Comparison of ENCODE assay signal across 1 cellular context in genomic region chr11:73982990-73983763, GRCh38.
TF ChIP-seq lines count a peak whose summit lies in the region.

No MANE protein-coding gene starts in this region.

TF ChIP-seq in HepG2, 621 proteins besides CTCF, POLR2A, EP300 and RAD21 (continued from another document and continues in another):
- peak; percentile 68; the same call in 1 of the 2 replicates for TF ChIP-seq ZNF124 (CRISPR knock-in tag; IDR thresholded peaks at IDR 0.05)
- TF ChIP-seq ZBTB46 (CRISPR knock-in tag; IDR thresholded peaks at IDR 0.05; ENCODE audit: borderline replicate concordance) = no peak
- no peak for TF ChIP-seq PRPF4 (IDR thresholded peaks at IDR 0.05; ENCODE audit: low read depth, low read length, poor library complexity, severe bottlenecking)
- peak; percentile 92 for TF ChIP-seq NR2C2 (CRISPR knock-in tag; IDR thresholded peaks at IDR 0.05; ENCODE audit: borderline replicate concordance)
- peak; percentile 91 for TF ChIP-seq BHLHE40 (IDR thresholded peaks at IDR 0.05; ENCODE audit: low read length)
- TF ChIP-seq ZNF253 (CRISPR knock-in tag; IDR thresholded peaks at IDR 0.05; ENCODE audit: borderline replicate concordance) = peak; percentile 67; the same call in 1 of the 2 replicates
- TF ChIP-seq HMGXB3 (CRISPR knock-in tag; IDR thresholded peaks at IDR 0.05; ENCODE audit: borderline replicate concordance) = peak; percentile 68; the same call in 1 of the 2 replicates
- peak; percentile 56 for TF ChIP-seq ZFP90 (CRISPR knock-in tag; IDR thresholded peaks at IDR 0.05; ENCODE audit: borderline replicate concordance)
- TF ChIP-seq PCBP2 (optimal IDR thresholded peaks at IDR 0.05; ENCODE audit: low read depth, low read length, poor library complexity, severe bottlenecking) = no peak
- no peak for TF ChIP-seq MAFG (CRISPR knock-in tag; IDR thresholded peaks at IDR 0.05)
- TF ChIP-seq PHF20 (CRISPR knock-in tag; IDR thresholded peaks at IDR 0.05) = peak; percentile 52
- peak; percentile 95 for TF ChIP-seq ZFP37 (CRISPR knock-in tag; IDR thresholded peaks at IDR 0.05; ENCODE audit: borderline replicate concordance)
- peak; percentile 75; the same call in 1 of the 2 replicates for TF ChIP-seq MXD4 (CRISPR knock-in tag; IDR thresholded peaks at IDR 0.05)
- no peak for TF ChIP-seq ZNF615 (CRISPR knock-in tag; IDR thresholded peaks at IDR 0.05; ENCODE audit: borderline replicate concordance)
- peak; percentile 21; the same call in 1 of the 2 replicates for TF ChIP-seq ZNF660 (CRISPR knock-in tag; IDR thresholded peaks at IDR 0.05; ENCODE audit: borderline replicate concordance, low read depth)
- peak; percentile 91 for TF ChIP-seq KLF12 (CRISPR knock-in tag; IDR thresholded peaks at IDR 0.05; ENCODE audit: borderline replicate concordance)
- TF ChIP-seq GRHL1 (CRISPR knock-in tag; conservative IDR thresholded peaks at IDR 0.05) = no peak
- TF ChIP-seq SRF (IDR thresholded peaks at IDR 0.05; ENCODE audit: low read depth, low read length) = no peak
- TF ChIP-seq ZNF20 (CRISPR knock-in tag; IDR thresholded peaks at IDR 0.05) = no peak
- TF ChIP-seq MNT (IDR thresholded peaks at IDR 0.05) = peak; percentile 45; the same call in 1 of the 2 replicates
- peak; percentile 70 for TF ChIP-seq GATAD1 (CRISPR knock-in tag; IDR thresholded peaks at IDR 0.05)
- peak; percentile 68 for TF ChIP-seq UBTF (CRISPR knock-in tag; IDR thresholded peaks at IDR 0.05)
- no peak for TF ChIP-seq ZFP36L2 (CRISPR knock-in tag; IDR thresholded peaks at IDR 0.05)
- TF ChIP-seq ZMYM3 (CRISPR knock-in tag; IDR thresholded peaks at IDR 0.05) = peak; percentile 41; the same call in 1 of the 2 replicates
- TF ChIP-seq ZNF891 (CRISPR knock-in tag; IDR thresholded peaks at IDR 0.05) = peak; percentile 75; the same call in 1 of the 2 replicates
- no peak for TF ChIP-seq HHEX (CRISPR knock-in tag; IDR thresholded peaks at IDR 0.05)
- no peak for TF ChIP-seq FOXP1 (IDR thresholded peaks at IDR 0.05)
- TF ChIP-seq FOXP1 (CRISPR knock-in tag; IDR thresholded peaks at IDR 0.05) = no peak
- peak; percentile 73; the same call in 1 of the 2 replicates for TF ChIP-seq SRY (CRISPR knock-in tag; IDR thresholded peaks at IDR 0.05)
- peak; percentile 93 for TF ChIP-seq MAX (IDR thresholded peaks at IDR 0.05)
- no peak for TF ChIP-seq TRAFD1 (CRISPR knock-in tag; IDR thresholded peaks at IDR 0.05; ENCODE audit: borderline replicate concordance)
- TF ChIP-seq ZNF225 (CRISPR knock-in tag; IDR thresholded peaks at IDR 0.05) = peak; percentile 84; the same call in 1 of the 2 replicates
- peak; percentile 88 for TF ChIP-seq NAIF1 (CRISPR knock-in tag; IDR thresholded peaks at IDR 0.05; ENCODE audit: borderline replicate concordance)
- TF ChIP-seq ZNF234 (CRISPR knock-in tag; conservative IDR thresholded peaks at IDR 0.05) = no peak
- peak in 1 of 2 experiments; percentile 13; a peak in 1 of 4 replicates for TF ChIP-seq NR2F1 (CRISPR knock-in tag; IDR thresholded peaks at IDR 0.05)
- TF ChIP-seq FOXM1 (CRISPR knock-in tag; IDR thresholded peaks at IDR 0.05) = peak; percentile 94
- TF ChIP-seq ZNF577 (CRISPR knock-in tag; IDR thresholded peaks at IDR 0.05; ENCODE audit: borderline replicate concordance, low read depth) = no peak; the same call in 1 of the 2 replicates
- TF ChIP-seq WIZ (CRISPR knock-in tag; IDR thresholded peaks at IDR 0.05) = 0 out of 2 replicates have a peak, but pooled peaks have one; percentile 64
- peak; percentile 2; the same call in 1 of the 2 replicates for TF ChIP-seq FUBP1 (CRISPR knock-in tag; IDR thresholded peaks at IDR 0.05; ENCODE audit: borderline replicate concordance)
- TF ChIP-seq ARNTL (CRISPR knock-in tag; IDR thresholded peaks at IDR 0.05) = peak; percentile 95
- peak; percentile 92 for TF ChIP-seq ARID4A (CRISPR knock-in tag; IDR thresholded peaks at IDR 0.05; ENCODE audit: borderline replicate concordance)
- no peak for TF ChIP-seq HNRNPK (IDR thresholded peaks at IDR 0.05; ENCODE audit: low read depth, low read length, poor library complexity, severe bottlenecking)
